10 cellular contexts compared by ENCODE assay signal in the genomic region with DNA sequence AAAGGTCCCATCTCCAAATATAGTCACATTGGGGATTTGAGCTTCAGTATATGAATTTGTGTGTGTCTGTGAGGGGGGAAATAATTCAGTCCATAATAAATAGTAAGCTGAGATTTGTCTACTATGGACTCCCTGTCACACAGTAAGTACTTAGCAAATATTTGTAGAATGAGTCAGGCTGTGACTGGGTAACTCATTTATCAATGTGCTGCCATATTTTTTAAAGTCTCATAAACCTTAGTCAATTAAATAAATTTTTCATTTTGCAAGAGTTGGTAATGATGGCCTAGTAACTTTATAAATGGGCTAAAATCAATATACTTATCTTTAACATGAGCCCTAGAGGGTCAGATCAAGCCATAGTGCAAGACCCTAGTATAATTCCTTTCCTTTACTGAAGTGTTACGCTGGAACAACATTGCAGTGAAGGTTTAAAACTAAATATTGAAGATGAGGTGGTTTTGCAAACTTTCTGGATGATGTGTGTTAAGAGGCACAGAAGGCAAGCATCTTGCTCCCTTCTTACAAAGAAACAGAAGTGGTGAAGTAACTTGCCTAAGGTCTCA.
DNase-seq lines count a peak whose midpoint lies in the region; ATAC-seq, FAIRE-seq and TF ChIP-seq lines count a peak whose summit lies in the region.
"Had no signal": no experiment of that assay in that cellular context is flagged by ENCODE, and none has a peak within 500 bp of the region (broad histone marks: within the 10 kb centered on the region; RNA-seq: fewer than 3 reads in every experiment).

No MANE protein-coding gene starts in this region.

- H3K4me3 Mint-ChIP-seq in HFFc6 (0 out of 2 replicates have a peak overlapping the region, but pooled peaks have one; percentile 1), T-helper 17 cell (no peak overlapping the region)
- H3K4me3 Mint-ChIP-seq in T-helper 2 cell treated with Interferon-gamma antibody and Interleukin-4, amounts not matched to agents 5 μg/mL and 100 μg/mL, for 36 hours, result no peak overlapping the region
- H3K4me3 Mint-ChIP-seq: activated B cell treated with CpG ODN at 0.5 μM for 24 hours had no signal

- H3K27ac ChIP-seq in 22Rv1, result peak overlapping the region; percentile 97

- peak; percentile 24 for DNase-seq in HFFc6
- no peak for DNase-seq in T-helper 17 cell
- DNase-seq in NCI-H2227 (lab: John Stamatoyannopoulos, UW; ENCODE audit: unreplicated experiment), result no peak
- DNase-seq in T-helper 2 cell treated with Interferon-gamma antibody and Interleukin-4, amounts not matched to agents 5 μg/mL and 100 μg/mL, for 36 hours (ENCODE audit: low spot score), result no peak
- no peak for DNase-seq in activated CD4-positive, alpha-beta T cell treated with anti-CD3 and anti-CD28 coated beads for 1 hour
- DNase-seq: activated B cell treated with CpG ODN at 0.5 μM for 24 hours, C1 segment of cervical spinal cord had no signal

- H3K4me1 Mint-ChIP-seq in HFFc6 (ENCODE audit: low read depth) (peaks cover 41% of the 10 kb centered on the region), T-helper 17 cell (peaks cover 24% of the 10 kb centered on the region)
- H3K4me1 Mint-ChIP-seq in T-helper 2 cell treated with Interferon-gamma antibody and Interleukin-4, amounts not matched to agents 5 μg/mL and 100 μg/mL, for 36 hours (ENCODE audit: low read depth), result peaks cover 16% of the 10 kb centered on the region

- no peaks in the 10 kb centered on the region for H3K9me3 Mint-ChIP-seq in HFFc6
- H3K9me3 Mint-ChIP-seq in T-helper 2 cell treated with Interferon-gamma antibody and Interleukin-4, amounts not matched to agents 5 μg/mL and 100 μg/mL, for 36 hours, result no peaks in the 10 kb centered on the region

- H3K36me3 Mint-ChIP-seq in HFFc6 (ENCODE audit: low read depth) (no peaks in the 10 kb centered on the region; the same call in 1 of the 2 replicates), T-helper 17 cell (ENCODE audit: low read depth) (peaks cover 6% of the 10 kb centered on the region)
- H3K36me3 Mint-ChIP-seq in T-helper 2 cell treated with Interferon-gamma antibody and Interleukin-4, amounts not matched to agents 5 μg/mL and 100 μg/mL, for 36 hours (ENCODE audit: low read depth), result no peaks in the 10 kb centered on the region

- no peaks in the 10 kb centered on the region for H3K9me3 ChIP-seq in T-helper 17 cell (ENCODE audit: control insufficient read depth, low read length, poor library complexity, severe bottlenecking)

- H3K27me3 Mint-ChIP-seq in HFFc6 (ENCODE audit: insufficient read depth), result peaks cover under 1% of the 10 kb centered on the region
- H3K27me3 Mint-ChIP-seq in T-helper 17 cell, result no peaks in the 10 kb centered on the region
- peaks cover 23% of the 10 kb centered on the region for H3K27me3 Mint-ChIP-seq in T-helper 2 cell treated with Interferon-gamma antibody and Interleukin-4, amounts not matched to agents 5 μg/mL and 100 μg/mL, for 36 hours (ENCODE audit: low read depth)
- H3K27me3 Mint-ChIP-seq: activated B cell treated with CpG ODN at 0.5 μM for 24 hours had no signal

- ATAC-seq in T-helper 17 cell (peak; percentile 8), GM21447 (IDR thresholded peaks at IDR 0.05; ENCODE audit: unreplicated experiment) (no peak)

- H3K27ac Mint-ChIP-seq in HFFc6 (peak overlapping the region; percentile 58), T-helper 17 cell (peak overlapping the region; percentile 88)
- no peak overlapping the region for H3K27ac Mint-ChIP-seq in T-helper 2 cell treated with Interferon-gamma antibody and Interleukin-4, amounts not matched to agents 5 μg/mL and 100 μg/mL, for 36 hours
- H3K27ac Mint-ChIP-seq: activated B cell treated with CpG ODN at 0.5 μM for 24 hours had no signal

- TF ChIP-seq CTCF in 22Rv1 (IDR thresholded peaks at IDR 0.05) (no peak), HFFc6 (IDR thresholded peaks at IDR 0.05) (no peak)

- peak; percentile 99 for FAIRE-seq in islet of Langerhans (lab: Jason Lieb, UNC)
